ENCODE assay signal across 19 cellular contexts in the genomic region with DNA sequence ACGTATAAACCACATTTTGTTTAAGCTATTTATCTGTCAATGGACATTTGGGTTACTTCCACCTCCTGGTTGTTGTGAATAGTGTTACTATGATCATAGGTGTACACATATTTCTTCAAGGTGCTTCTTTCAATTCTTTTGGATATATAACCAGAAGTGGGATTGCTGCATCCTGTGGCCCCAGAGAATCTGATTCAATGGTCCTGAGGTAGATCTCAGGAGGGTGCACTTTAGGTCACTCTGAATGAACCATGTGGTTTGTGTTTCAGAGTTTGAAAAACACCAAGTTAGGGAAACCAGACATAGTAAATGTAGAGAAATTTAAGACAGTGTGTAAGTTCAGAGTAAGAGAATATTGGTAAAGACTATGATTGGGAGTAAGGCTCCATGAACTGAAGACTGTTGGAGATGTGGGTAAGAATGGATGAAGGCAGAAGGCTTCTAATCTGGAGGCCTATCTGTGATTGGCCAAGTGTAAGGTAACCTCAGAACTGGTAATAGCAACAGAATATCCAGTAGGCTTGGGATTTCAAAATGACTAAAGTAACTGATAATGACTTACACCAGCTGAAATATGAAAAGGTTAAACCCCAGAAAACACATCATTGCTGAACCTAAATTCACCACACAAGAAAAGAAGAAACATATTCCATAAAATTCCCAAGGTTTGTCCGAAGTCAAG.
DNase-seq lines count a peak whose midpoint lies in the region; ATAC-seq and TF ChIP-seq lines count a peak whose summit lies in the region.
"Had no signal": no experiment of that assay in that cellular context is flagged by ENCODE, and none has a peak within 500 bp of the region (broad histone marks: within the 10 kb centered on the region; RNA-seq: fewer than 3 reads in every experiment).

No MANE protein-coding gene starts in this region.

- WGBS in upper lobe of left lung, 2 donors: 97 to 98% methylated on average over 2 of the region's 2 CpGs

- H3K27ac Mint-ChIP-seq in activated naive CD8-positive, alpha-beta T cell treated with anti-CD3 and anti-CD28 coated beads for 36 hours: peak overlapping the region; percentile 67
- H3K27ac Mint-ChIP-seq: natural killer cell, WTC11 had no signal

- H3K4me1 Mint-ChIP-seq in activated naive CD8-positive, alpha-beta T cell treated with anti-CD3 and anti-CD28 coated beads for 36 hours: peaks cover 13% of the 10 kb centered on the region

- TF ChIP-seq POLR2A in upper lobe of left lung (IDR thresholded peaks at IDR 0.05): no peak

- peaks cover 0 to 20% (median 2%) of the 10 kb centered on the region in 4 donors for H3K36me3 ChIP-seq in upper lobe of left lung
- H3K36me3 ChIP-seq: MG63 had no signal

- DNase-seq in activated naive CD8-positive, alpha-beta T cell treated with anti-CD3 and anti-CD28 coated beads for 36 hours: no peak
- DNase-seq in activated CD8-positive, alpha-beta memory T cell treated with anti-CD3 and anti-CD28 coated beads for 24 hours: no peak
- DNase-seq in coronary artery (ENCODE audit: low spot score) (no peak), upper lobe of left lung (no peak)
- DNase-seq: activated naive CD4-positive, alpha-beta T cell treated with Interleukin-2 at 50 U/mL for 16 hours; Caco-2; colonic mucosa; foreskin fibroblast; kidney glomerular epithelial cell; MG63; natural killer cell; NCI-H446 had no signal

- H3K27me3 Mint-ChIP-seq in activated naive CD8-positive, alpha-beta T cell treated with anti-CD3 and anti-CD28 coated beads for 36 hours: no peaks in the 10 kb centered on the region

- peaks cover 47% of the 10 kb centered on the region for H3K36me3 Mint-ChIP-seq in activated naive CD8-positive, alpha-beta T cell treated with anti-CD3 and anti-CD28 coated beads for 36 hours
- H3K36me3 Mint-ChIP-seq: WTC11 had no signal

- no peaks in the 10 kb centered on the region for H3K9me3 Mint-ChIP-seq in activated naive CD8-positive, alpha-beta T cell treated with anti-CD3 and anti-CD28 coated beads for 36 hours
- H3K9me3 Mint-ChIP-seq: natural killer cell, WTC11 had no signal

- TF ChIP-seq EP300 in upper lobe of left lung (IDR thresholded peaks at IDR 0.05): no peak

- no peaks in the 10 kb centered on the region for H3K9me3 ChIP-seq in upper lobe of left lung
- H3K9me3 ChIP-seq: Caco-2, colonic mucosa, MG63, SJSA1, vagina had no signal

- H3K27ac ChIP-seq in coronary artery (no peak overlapping the region), upper lobe of left lung (no peak overlapping the region)
- H3K27ac ChIP-seq: colonic mucosa, SJSA1, skin epidermis, vagina had no signal

- ATAC-seq in GM19023 (IDR thresholded peaks at IDR 0.05; ENCODE audit: unreplicated experiment) (peak; percentile 36), GM21447 (IDR thresholded peaks at IDR 0.05; ENCODE audit: unreplicated experiment) (peak; percentile 43), HG03045 (IDR thresholded peaks at IDR 0.05; ENCODE audit: unreplicated experiment) (peak; percentile 23), upper lobe of left lung (ENCODE audit: low FRiP score in 2 of 2) (no peak)
- ATAC-seq: natural killer cell, WTC11 had no signal

- H3K4me3 Mint-ChIP-seq in activated naive CD8-positive, alpha-beta T cell treated with anti-CD3 and anti-CD28 coated beads for 36 hours: no peak overlapping the region
- H3K4me3 Mint-ChIP-seq: natural killer cell, WTC11 had no signal

- TF ChIP-seq CTCF in coronary artery (IDR thresholded peaks at IDR 0.05) (no peak), upper lobe of left lung (IDR thresholded peaks at IDR 0.05) (no peak)

- H3K27me3 ChIP-seq in upper lobe of left lung: no peaks in the 10 kb centered on the region
- H3K27me3 ChIP-seq: colonic mucosa, MG63, SJSA1, vagina had no signal

- no peak overlapping the region for H3K4me3 ChIP-seq in coronary artery
- H3K4me3 ChIP-seq in upper lobe of left lung: no peak overlapping the region
- H3K4me3 ChIP-seq: colonic mucosa, MG63, SJSA1, skin epidermis, vagina had no signal

- no peaks in the 10 kb centered on the region for H3K4me1 ChIP-seq in upper lobe of left lung
- H3K4me1 ChIP-seq: Caco-2, colonic mucosa, SJSA1, vagina had no signal

Comparison
In these comparisons a context has a peak if more than half of its experiments do, and no peak if none do; other contexts are left out.
1. ATAC-seq: peak in GM19023 (single experiment), GM21447 (single experiment) and HG03045 (single experiment); none in upper lobe of left lung (0 of 2).